Comparison of ENCODE assay signal across 1 cellular context in the genomic region with DNA sequence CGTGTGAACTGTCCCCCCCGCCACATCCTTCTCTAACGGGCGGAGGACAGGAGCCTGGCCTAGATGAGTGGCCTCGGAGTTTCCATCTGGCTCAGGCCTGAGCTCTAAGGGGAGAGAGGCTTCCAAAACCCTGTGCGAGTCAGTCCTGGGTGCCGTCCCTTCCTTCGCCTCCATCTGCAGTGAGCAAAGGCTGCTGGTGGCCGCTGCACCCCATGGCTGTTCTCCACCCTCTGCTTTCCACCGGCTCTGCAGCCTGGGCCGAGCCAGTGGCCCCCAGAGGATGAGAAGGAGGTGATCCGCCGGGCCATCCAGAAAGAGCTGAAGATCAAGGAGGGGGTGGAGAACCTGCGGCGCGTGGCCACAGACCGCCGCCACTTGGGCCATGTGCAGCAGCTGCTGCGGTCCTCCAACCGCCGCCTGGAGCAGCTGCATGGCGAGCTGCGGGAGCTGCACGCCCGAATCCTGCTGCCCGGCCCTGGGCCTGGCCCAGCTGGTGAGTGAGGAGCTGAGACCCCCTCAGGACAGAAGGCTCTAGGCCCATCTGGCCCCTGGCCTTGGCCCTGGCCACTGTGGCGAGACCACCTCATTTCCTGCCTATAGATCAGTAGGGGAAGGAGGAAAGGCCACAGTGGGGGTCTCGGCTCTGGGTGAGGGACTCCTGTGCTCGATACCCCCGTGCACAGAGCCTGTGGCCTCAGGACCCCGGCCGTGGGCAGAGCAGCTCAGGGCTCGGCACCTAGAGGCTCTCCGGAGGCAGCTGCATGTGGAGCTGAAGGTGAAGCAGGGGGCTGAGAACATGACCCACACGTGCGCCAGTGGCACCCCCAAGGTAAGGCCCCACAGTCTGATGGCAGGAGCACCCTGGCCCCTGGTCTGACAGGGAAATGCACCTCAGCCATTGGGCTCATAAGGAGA.
A peak's percentile ranks its signal among the peaks of the same experiment; 100 is the strongest.
TF ChIP-seq lines count a peak whose summit lies in the region.

No MANE protein-coding gene starts in this region.

TF ChIP-seq in HEK293, 187 proteins besides CTCF, POLR2A, EP300 and RAD21:
- TF ChIP-seq ZNF211 (tag by site-specific recombination; IDR thresholded peaks at IDR 0.05; ENCODE audit: low read depth), result no peak
- TF ChIP-seq GLIS2 (tag by site-specific recombination; IDR thresholded peaks at IDR 0.05), result 0 out of 2 replicates have a peak, but pooled peaks have one; percentile 30
- TF ChIP-seq ZBTB44 (tag by site-specific recombination; IDR thresholded peaks at IDR 0.05), result 0 out of 2 replicates have a peak, but pooled peaks have one; percentile 10
TF ChIP-seq in HEK293: peak in this region for 2.
